Comparison of ENCODE assay signal across 14 cellular contexts in the genomic region with DNA sequence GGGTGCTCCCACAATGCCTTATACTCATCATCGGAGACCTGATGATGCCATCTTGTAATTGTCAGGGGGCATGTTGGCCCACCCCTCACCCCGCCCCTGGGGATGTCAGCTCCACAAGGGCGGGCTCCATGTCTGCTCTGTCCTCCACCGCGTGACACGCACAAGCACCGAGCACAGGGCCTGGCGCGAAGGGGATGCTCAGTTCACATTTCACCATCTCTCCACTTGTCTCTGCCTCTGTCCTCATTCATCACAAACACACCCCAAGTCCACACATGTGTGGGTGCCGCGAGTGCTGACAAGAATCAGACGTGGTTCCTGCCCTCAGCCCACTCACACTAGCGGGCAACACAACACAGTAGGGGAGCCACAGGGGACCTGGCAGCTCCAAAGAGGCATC.
"Had no signal": no experiment of that assay in that cellular context is flagged by ENCODE, and none has a peak within 500 bp of the region (broad histone marks: within the 10 kb centered on the region; RNA-seq: fewer than 3 reads in every experiment).

No MANE protein-coding gene starts in this region.

- H3K27ac ChIP-seq: brain microvascular endothelial cell, foreskin keratinocyte, vagina had no signal

- H3K27me3 Mint-ChIP-seq: activated CD4-positive, alpha-beta memory T cell treated with anti-CD3 and anti-CD28 coated beads for 36 hours had no signal

- H3K36me3 Mint-ChIP-seq: activated CD4-positive, alpha-beta memory T cell treated with anti-CD3 and anti-CD28 coated beads for 36 hours; activated CD8-positive, alpha-beta memory T cell treated with anti-CD3 and anti-CD28 coated beads, Interleukin-2, amount 10 ng/mL, durations not matched to agents 7 days and 5 days had no signal

- DNase-seq: activated CD4-positive, alpha-beta memory T cell treated with anti-CD3 and anti-CD28 coated beads for 36 hours; activated CD4-positive, alpha-beta T cell treated with anti-CD3 and anti-CD28 coated beads for 1 hour; activated CD8-positive, alpha-beta memory T cell treated with anti-CD3 and anti-CD28 coated beads, Interleukin-2, amount 10 ng/mL, durations not matched to agents 7 days and 5 days; activated T-cell treated with anti-CD3 and anti-CD28 coated beads, Interleukin-2, amount 50 U/mL, for 1 hour; anterior cingulate cortex; brain microvascular endothelial cell; effector memory CD4-positive, alpha-beta T cell; foreskin keratinocyte; nephron progenitor cell; stimulated activated CD4-positive, alpha-beta T cell treated with anti-CD3 and anti-CD28 coated beads, Interleukin-1b, Interleukin-23, amount 100 ng/mL, for 48 hours; T1000; thyroid gland had no signal

- H3K9me3 ChIP-seq: thyroid gland, vagina had no signal

- H3K9me3 Mint-ChIP-seq: activated CD4-positive, alpha-beta memory T cell treated with anti-CD3 and anti-CD28 coated beads for 36 hours; nephron progenitor cell had no signal

- ATAC-seq: activated CD8-positive, alpha-beta memory T cell treated with anti-CD3 and anti-CD28 coated beads, Interleukin-2, amount 10 ng/mL, durations not matched to agents 7 days and 5 days; foreskin keratinocyte; sciatic nerve had no signal

- H3K4me3 Mint-ChIP-seq: activated CD4-positive, alpha-beta memory T cell treated with anti-CD3 and anti-CD28 coated beads for 36 hours; activated CD8-positive, alpha-beta memory T cell treated with anti-CD3 and anti-CD28 coated beads, Interleukin-2, amount 10 ng/mL, durations not matched to agents 7 days and 5 days; nephron progenitor cell had no signal

- H3K27me3 ChIP-seq: brain microvascular endothelial cell, foreskin keratinocyte, thyroid gland, vagina had no signal

- H3K4me1 Mint-ChIP-seq: activated CD8-positive, alpha-beta memory T cell treated with anti-CD3 and anti-CD28 coated beads, Interleukin-2, amount 10 ng/mL, durations not matched to agents 7 days and 5 days had no signal

- H3K36me3 ChIP-seq: brain microvascular endothelial cell, thyroid gland, vagina had no signal

- H3K27ac Mint-ChIP-seq: activated CD4-positive, alpha-beta memory T cell treated with anti-CD3 and anti-CD28 coated beads for 36 hours; activated CD8-positive, alpha-beta memory T cell treated with anti-CD3 and anti-CD28 coated beads, Interleukin-2, amount 10 ng/mL, durations not matched to agents 7 days and 5 days had no signal

- H3K4me3 ChIP-seq: thyroid gland, vagina had no signal
